Comparison of ENCODE assay signal across 8 cellular contexts in genomic region chr6:56708810-56709597, GRCh38.
DNase-seq lines count a peak whose midpoint lies in the region; ATAC-seq, FAIRE-seq and TF ChIP-seq lines count a peak whose summit lies in the region.

No MANE protein-coding gene starts in this region.

- H4K91ac ChIP-seq in H9 (ENCODE audit: insufficient read length, low read depth, low read length) = no peak overlapping the region

- CTCF ChIA-PET in HepG2 (lab: Yijun Ruan, JAX; ENCODE audit: low intra/inter-chr PET ratio, low total read pairs) = interaction anchor here (0.9 to 5.9 kb wide), 7 partner anchors 10 to 142 kb away, joined by 3 to 73 read pairs (median 7); no protein-coding TSS in a partner anchor

- POLR2A ChIA-PET in HepG2 (lab: Yijun Ruan, JAX) = interaction anchor here (0.7 kb wide), 1 partner anchor 48 kb away, joined by 3 read pairs; no protein-coding TSS in a partner anchor

- no CpG with 5 or more reads among the region's 4 CpGs for WGBS in H9 (ENCODE audit: extremely low coverage, insufficient read length, low lambda C conversion rate)
- 49% methylated on average over 4 of the region's 4 CpGs for WGBS in HepG2 (ENCODE audit: low lambda C conversion rate)

- no peak overlapping the region for H3T11ph ChIP-seq in H9 (ENCODE audit: low read length)

- H3K23ac ChIP-seq in H9 (ENCODE audit: insufficient read length, low read depth, low read length) = no peak overlapping the region

- H3K4me3 Mint-ChIP-seq in H9 = no peak overlapping the region

- H3K27ac Mint-ChIP-seq in H9 = no peak overlapping the region

- no peaks in the 10 kb centered on the region for H3K9me3 Mint-ChIP-seq in H9

- no peak overlapping the region for H3K56ac ChIP-seq in H9 (ENCODE audit: insufficient read length, low read depth, low read length)

- ATAC-seq in HepG2 (peak; percentile 43; the same call in 2 of the 3 replicates), GM21423 (IDR thresholded peaks at IDR 0.05; ENCODE audit: unreplicated experiment) (no peak)

- H3K4me2 ChIP-seq in H9 (ENCODE audit: insufficient read depth, insufficient read length, low read length) (no peak overlapping the region), HepG2 (ENCODE audit: low read depth, low read length) (no peak overlapping the region)

- no peak for TF ChIP-seq POLR2A in HepG2 (IDR thresholded peaks at IDR 0.05; ENCODE audit: insufficient read depth in 1 of 2, low read depth in 2 of 2, low read length in 2 of 2)

- peak; percentile 23 for FAIRE-seq in HepG2 (lab: Jason Lieb, UNC)

- no peak overlapping the region for H2AK5ac ChIP-seq in H9 (ENCODE audit: insufficient read length, low read length)

- H3K36me3 ChIP-seq in HepG2 (replicated peaks in 1 of 2; ENCODE audit: control insufficient read depth in 1 of 2, insufficient read depth in 2 of 2, low read length in 2 of 2) = no peaks in the 10 kb centered on the region

- H3K9me3 ChIP-seq in H9 (ENCODE audit: control insufficient read depth, low read depth, low read length) (no peaks in the 10 kb centered on the region), HepG2 (ENCODE audit: low read length) (no peaks in the 10 kb centered on the region)

- H3K79me2 ChIP-seq in H9 (ENCODE audit: insufficient read depth, low read length) (peaks cover 5% of the 10 kb centered on the region; the same call in 1 of the 2 replicates), HepG2 (ENCODE audit: insufficient read depth, low read length) (no peaks in the 10 kb centered on the region)

- H3K4me1 ChIP-seq in H9 (ENCODE audit: insufficient read depth, low read length) (peaks cover 8% of the 10 kb centered on the region; the same call in 1 of the 2 replicates), HepG2 (ENCODE audit: insufficient read depth, low read length) (peaks cover 23% of the 10 kb centered on the region)

- no peak overlapping the region for H3K18ac ChIP-seq in H9 (ENCODE audit: insufficient read length, low read depth, low read length)

- BruUV-seq in HepG2 (replicated peaks; lab: Mats Ljungman, UMichigan) = no TSS peak

- TF ChIP-seq CTCF in H9 (conservative IDR thresholded peaks at IDR 0.05) (peak; percentile 83), HepG2 (CRISPR knock-in tag; IDR thresholded peaks at IDR 0.05) (peak; percentile 62)

- no peak overlapping the region for H3K14ac ChIP-seq in H9 (ENCODE audit: insufficient read depth, low read length)

- no peak overlapping the region for H2BK120ac ChIP-seq in H9 (ENCODE audit: low read depth, low read length, poor library complexity, severe bottlenecking)

- peaks cover 22 to 24% of the 10 kb centered on the region in 2 experiments for H3K4me1 Mint-ChIP-seq in H9

- no peak overlapping the region for H4K8ac ChIP-seq in H9 (replicated peaks; ENCODE audit: insufficient read length, low read depth, low read length)

- peak; percentile 57 for DNase-seq in AG20443 (ENCODE audit: low spot score)
- no peak for DNase-seq in H9
- peak; percentile 62 for DNase-seq in NCI-H748 treated with DMSO at 0.1 percent for 48 hours (lab: John Stamatoyannopoulos, UW)
- DNase-seq in caudate nucleus (lab: John Stamatoyannopoulos, UW) = peak in 1 of 61 donors; percentile 30
- peak; percentile 66 for DNase-seq in HepG2 (ENCODE audit: low spot score)
- DNase-seq in OCI-M2 (lab: John Stamatoyannopoulos, UW; ENCODE audit: unreplicated experiment) = no peak
- DNase-seq in ureter (ENCODE audit: low spot score) = no peak

- H4K20me1 ChIP-seq in H9 (ENCODE audit: control insufficient read depth, insufficient read depth, insufficient read length) (no peaks in the 10 kb centered on the region), HepG2 (ENCODE audit: insufficient read depth, low read length) (no peaks in the 10 kb centered on the region)

- H3K27ac ChIP-seq in H9 (ENCODE audit: insufficient read length, low read depth, low read length) = no peak overlapping the region
- H3K27ac ChIP-seq in caudate nucleus (ENCODE audit: low read depth, low read length) = peak overlapping the region; percentile 72
- H3K27ac ChIP-seq in HepG2 (ENCODE audit: extremely low read length, insufficient read depth, low read length) = no peak overlapping the region

- TF ChIP-seq EP300 in HepG2 (IDR thresholded peaks at IDR 0.05; ENCODE audit: low read depth in 2 of 2, low read length in 2 of 2) (no peak), HepG2 (CRISPR knock-in tag; IDR thresholded peaks at IDR 0.05; ENCODE audit: borderline replicate concordance) (no peak)

- no peak overlapping the region for H2BK15ac ChIP-seq in H9 (ENCODE audit: low read depth, low read length)

- H4K5ac ChIP-seq in H9 (ENCODE audit: insufficient read length, low read depth, low read length) = no peak overlapping the region

- H3K27me3 ChIP-seq in H9 (ENCODE audit: insufficient read depth, low read length) (no peaks in the 10 kb centered on the region), HepG2 (ENCODE audit: control insufficient read depth in 1 of 2, insufficient read depth in 2 of 2, low read length in 2 of 2) (no peaks in the 10 kb centered on the region)

- H3K4ac ChIP-seq in H9 (ENCODE audit: low read depth, low read length) = no peak overlapping the region

- no peak overlapping the region for H2BK20ac ChIP-seq in H9 (ENCODE audit: low read depth, low read length, poor library complexity, severe bottlenecking)

- no peak overlapping the region for H2BK5ac ChIP-seq in H9 (ENCODE audit: insufficient read length, low read length)

- peak; percentile 68; the same call in 1 of the 2 replicates for TF ChIP-seq RAD21 in HepG2 (CRISPR knock-in tag; IDR thresholded peaks at IDR 0.05)

- H2AFZ ChIP-seq in H9 (ENCODE audit: low read length) (no peak overlapping the region), HepG2 (ENCODE audit: low read length) (no peak overlapping the region)

- no peaks in the 10 kb centered on the region for H3K79me1 ChIP-seq in H9 (ENCODE audit: insufficient read depth, low read depth, low read length, poor library complexity, severe bottlenecking)

- no peaks in the 10 kb centered on the region for H3K23me2 ChIP-seq in H9 (ENCODE audit: insufficient read length, low read depth, low read length, poor library complexity, severe bottlenecking)

- in situ Hi-C loops in HepG2 (cut with HindIII; ENCODE audit: extremely low pct_ligation_motif_present, low pct_unique_long_range_greater_than_20kb) = loop anchor here (10.0 kb wide), 1 partner anchor 354 kb away; no protein-coding TSS in a partner anchor

- H2BK12ac ChIP-seq in H9 (ENCODE audit: insufficient read length, low read depth, low read length) = no peak overlapping the region

- no peak overlapping the region for H3K9ac ChIP-seq in H9 (ENCODE audit: extremely low read depth, insufficient read length, low read length)
- H3K9ac ChIP-seq in HepG2 (ENCODE audit: insufficient read depth, low read depth, low read length) = no peak overlapping the region

- no peaks in the 10 kb centered on the region for H3K36me3 Mint-ChIP-seq in H9 (ENCODE audit: insufficient read depth in 1 of 3, low read depth in 3 of 3)

- intact Hi-C loops in HepG2 (cut with micrococcal nuclease; ENCODE audit: unreplicated experiment) = loop anchor here (1.0 to 5.0 kb wide), 3 partner anchors 33 to 142 kb away; no protein-coding TSS in a partner anchor

- no peaks in the 10 kb centered on the region for H3K27me3 Mint-ChIP-seq in H9 (ENCODE audit: low read depth)

- H3K4me3 ChIP-seq in HepG2 (replicated peaks in 1 of 3; ENCODE audit: insufficient read depth in 1 of 3, low read depth in 2 of 3, low read length in 3 of 3) = no peak overlapping the region

TF ChIP-seq in HepG2, 621 proteins besides CTCF, POLR2A, EP300 and RAD21 (continues in another document):
- no peak for TF ChIP-seq MXI1 (IDR thresholded peaks at IDR 0.05; ENCODE audit: borderline replicate concordance, low read depth, low read length)
- no peak for TF ChIP-seq ZNF337 (CRISPR knock-in tag; IDR thresholded peaks at IDR 0.05; ENCODE audit: borderline replicate concordance, low read depth)
- no peak for TF ChIP-seq PRMT3 (CRISPR knock-in tag; IDR thresholded peaks at IDR 0.05; ENCODE audit: borderline replicate concordance, low read depth)
- TF ChIP-seq ZXDC (CRISPR knock-in tag; IDR thresholded peaks at IDR 0.05) = no peak
- no peak for TF ChIP-seq ZNF460 (CRISPR knock-in tag; IDR thresholded peaks at IDR 0.05; ENCODE audit: borderline replicate concordance)
- no peak for TF ChIP-seq ZNF562 (CRISPR knock-in tag; IDR thresholded peaks at IDR 0.05; ENCODE audit: borderline replicate concordance)
- no peak for TF ChIP-seq CREB3 (CRISPR knock-in tag; IDR thresholded peaks at IDR 0.05)
- TF ChIP-seq NFKBIZ (CRISPR knock-in tag; IDR thresholded peaks at IDR 0.05) = no peak
- no peak for TF ChIP-seq GABPA (IDR thresholded peaks at IDR 0.05; ENCODE audit: low read depth, low read length)
- TF ChIP-seq GABPA (CRISPR knock-in tag; IDR thresholded peaks at IDR 0.05; ENCODE audit: low read depth) = no peak
- TF ChIP-seq ETV5 (CRISPR knock-in tag; IDR thresholded peaks at IDR 0.05; ENCODE audit: borderline replicate concordance) = no peak
- no peak for TF ChIP-seq PCBP2 (optimal IDR thresholded peaks at IDR 0.05; ENCODE audit: low read depth, low read length, poor library complexity, severe bottlenecking)
- no peak for TF ChIP-seq ZFP36L2 (CRISPR knock-in tag; IDR thresholded peaks at IDR 0.05)

Comparison
In these comparisons a context has a peak if more than half of its experiments do, and no peak if none do; other contexts are left out.
1. DNase-seq: peak in AG20443 (single experiment), NCI-H748 treated with DMSO at 0.1 percent for 48 hours (single experiment) and HepG2 (single experiment); none in H9 (single experiment), OCI-M2 (single experiment) and ureter (single experiment).